In the genomic region with DNA sequence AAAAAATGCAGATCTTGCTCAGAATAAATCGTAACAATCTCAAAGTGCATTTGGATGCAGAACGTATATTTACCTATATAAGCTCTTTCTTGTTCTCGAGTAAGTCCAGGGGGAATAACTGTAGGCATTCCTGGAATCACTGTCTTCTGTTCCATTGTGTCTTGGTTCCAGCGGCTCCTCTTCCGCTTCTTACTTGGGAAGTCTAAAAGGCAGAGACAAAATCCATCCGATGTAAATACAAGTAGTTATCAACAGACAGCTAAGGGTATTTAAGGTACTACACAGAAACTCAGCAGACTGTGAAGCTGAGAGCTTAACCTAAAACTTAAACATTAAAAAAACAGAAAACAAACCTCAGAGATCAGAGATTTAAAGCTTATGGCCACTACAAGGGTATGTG, we compare ENCODE assay signal across 8 cellular contexts. TPM values are rescaled to one million over a fixed set of nuclear protein-coding genes. Genes with fewer than 3 reads are reported as not detected.
A peak's percentile ranks its signal among the peaks of the same experiment; 100 is the strongest.
DNase-seq lines count a peak whose midpoint lies in the region; ATAC-seq and TF ChIP-seq lines count a peak whose summit lies in the region.

No MANE protein-coding gene starts in this region.

- H3K4me3 ChIP-seq in BE2C (ENCODE audit: low read depth, low read length) (peak overlapping the region; percentile 87), KMS-11 (IDR thresholded peaks at IDR 0.05; ENCODE audit: insufficient read depth, low read depth, low read length) (no peak overlapping the region), choroid plexus epithelial cell (ENCODE audit: low read depth, low read length) (peak overlapping the region; percentile 91), transverse colon (peak overlapping the region in 1 of 4 donors; percentile 99), adrenal gland (no peak overlapping the region)

- H3K36me3 ChIP-seq in BE2C: peaks cover 61% of the 10 kb centered on the region
- peaks cover 37% of the 10 kb centered on the region; the same call in 1 of the 2 replicates for H3K36me3 ChIP-seq in KMS-11 (ENCODE audit: insufficient read depth)
- H3K36me3 ChIP-seq in transverse colon: peaks cover 0 to 52% (median 26%) of the 10 kb centered on the region in 4 donors
- H3K36me3 ChIP-seq in adrenal gland (replicated peaks in 1 of 2): peaks cover 0 to 57% of the 10 kb centered on the region in 2 donors

- H3K4me1 ChIP-seq in BE2C (no peaks in the 10 kb centered on the region; the same call in 1 of the 2 replicates), KMS-11 (ENCODE audit: low read depth, poor library complexity, severe bottlenecking) (peaks cover 62% of the 10 kb centered on the region), transverse colon (peaks cover 20 to 72% (median 30%) of the 10 kb centered on the region in 4 donors), adrenal gland (replicated peaks in 1 of 2) (peaks cover 21 to 65% of the 10 kb centered on the region in 2 donors)

- in situ Hi-C loops in transverse colon (cut with MboI; ENCODE audit: low pct_ligation_motif_present in 1 of 4, low pct_unique_long_range_greater_than_20kb in 1 of 4, low sequenced_read_pairs in 3 of 4): no loop called here

- TF ChIP-seq POLR2A in transverse colon (IDR thresholded peaks at IDR 0.05): no peak
- no peak for TF ChIP-seq POLR2A in adrenal gland (IDR thresholded peaks at IDR 0.05)

- H3K9me3 Mint-ChIP-seq in natural killer cell: no peaks in the 10 kb centered on the region

- 60 to 61% methylated on average over 6 of the region's 6 CpGs for WGBS in transverse colon (ENCODE audit: low coverage in 1 of 2), 2 donors
- 46 to 54% (median 48%) methylated on average over 6 of the region's 6 CpGs for WGBS in adrenal gland, 4 donors

- H3K4me1 Mint-ChIP-seq in natural killer cell: peaks cover 64 to 66% of the 10 kb centered on the region in 2 donors

- H2AFZ ChIP-seq in KMS-11 (ENCODE audit: low read depth): no peak overlapping the region

- ATAC-seq in natural killer cell (no peak), HG02870 (IDR thresholded peaks at IDR 0.05; ENCODE audit: unreplicated experiment) (no peak), GM19463 (IDR thresholded peaks at IDR 0.05; ENCODE audit: unreplicated experiment) (no peak)

- H3K9me3 ChIP-seq in BE2C (no peaks in the 10 kb centered on the region), transverse colon (no peaks in the 10 kb centered on the region), adrenal gland (replicated peaks in 1 of 3) (peaks cover 0 to 3% (median 0%) of the 10 kb centered on the region in 3 donors)

- peak overlapping the region; percentile 94 for H3K4me3 Mint-ChIP-seq in natural killer cell

- H3K27ac Mint-ChIP-seq in natural killer cell: peak overlapping the region; percentile 89 to 94

- TF ChIP-seq CTCF in BE2C (IDR thresholded peaks at IDR 0.05; ENCODE audit: low read depth, low read length): no peak
- no peak for TF ChIP-seq CTCF in KMS-11 (conservative IDR thresholded peaks at IDR 0.05; ENCODE audit: low read depth, low read length)
- TF ChIP-seq CTCF in choroid plexus epithelial cell (conservative IDR thresholded peaks at IDR 0.05; ENCODE audit: low read depth, low read length): no peak
- TF ChIP-seq CTCF in natural killer cell (IDR thresholded peaks at IDR 0.05): no peak
- no peak for TF ChIP-seq CTCF in transverse colon (IDR thresholded peaks at IDR 0.05)
- TF ChIP-seq CTCF in adrenal gland (IDR thresholded peaks at IDR 0.05): no peak

- peak overlapping the region; percentile 55 for H3K4me2 ChIP-seq in KMS-11

- no peak for DNase-seq in BE2C
- no peak for DNase-seq in choroid plexus epithelial cell (ENCODE audit: low read depth)
- DNase-seq in natural killer cell: no peak
- no peak for DNase-seq in transverse colon
- no peak for DNase-seq in adrenal gland

- no peak for TF ChIP-seq EP300 in transverse colon (IDR thresholded peaks at IDR 0.05; ENCODE audit: low read depth)

- peaks cover 57% of the 10 kb centered on the region for H4K20me1 ChIP-seq in KMS-11 (ENCODE audit: insufficient read depth)

- H3K27me3 ChIP-seq in BE2C: no peaks in the 10 kb centered on the region
- H3K27me3 ChIP-seq in KMS-11 (ENCODE audit: insufficient read depth, low read depth): no peaks in the 10 kb centered on the region; the same call in 1 of the 2 replicates
- no peaks in the 10 kb centered on the region for H3K27me3 ChIP-seq in transverse colon
- H3K27me3 ChIP-seq in adrenal gland: no peaks in the 10 kb centered on the region

- H3K36me3 Mint-ChIP-seq in natural killer cell: peaks cover 44% of the 10 kb centered on the region

- no peak overlapping the region for H3K27ac ChIP-seq in KMS-11
- peak overlapping the region in 2 of 4 donors; percentile 99 to 100 for H3K27ac ChIP-seq in transverse colon
- peak overlapping the region in 1 of 5 donors; percentile 99 for H3K27ac ChIP-seq in adrenal gland

- H3K9ac ChIP-seq in KMS-11: no peak overlapping the region

- H3K27me3 Mint-ChIP-seq in natural killer cell (ENCODE audit: low read depth in 2 of 2): no peaks in the 10 kb centered on the region

- peaks cover 61% of the 10 kb centered on the region for H3K79me2 ChIP-seq in KMS-11 (ENCODE audit: insufficient read depth, low read depth)

- intact Hi-C loops in natural killer cell (cut with micrococcal nuclease) (loop anchor here (10.0 kb wide), 1 partner anchor 338 kb away; a partner anchor contains a TSS), transverse colon (cut with DNase I; ENCODE audit: low total_unique reads) (no loop called here), adrenal gland (cut with DNase I) (no loop called here)

RNA-seq across cellular contexts. Expression of a gene that starts 1.9 kb away (rescaled TPM):
- 276 TPM for polyA plus RNA-seq in BE2C (2012; ENCODE audit: insufficient read depth, insufficient read length, low read depth)
- 100 to 1,000 TPM; 841 to 864 (median 845) TPM for total RNA-seq in natural killer cell
- total RNA-seq in transverse colon: 100 to 1,000 TPM; 196 to 458 (median 377) TPM
- total RNA-seq in adrenal gland: 100 to 1,000 TPM; 109 to 395 (median 253) TPM
- polyA plus RNA-seq in adrenal gland: 100 to 1,000 TPM; 150 to 197 (median 178) TPM

RNA-seq across cellular contexts. Expression of a gene that starts 16.7 kb away (rescaled TPM):
- polyA plus RNA-seq in BE2C (2012; ENCODE audit: insufficient read depth, insufficient read length, low read depth): 3.9 TPM
- total RNA-seq in natural killer cell: 1 to 10 TPM; 4.1 to 8.4 (median 6.1) TPM
- 1 to 10 TPM; 1.2 to 7.9 (median 2.2) TPM for total RNA-seq in transverse colon
- 10 to 100 TPM in 1 of 8 donors, 1 to 10 TPM in 7; 1.8 to 10.1 (median 3.8) TPM for total RNA-seq in adrenal gland
- polyA plus RNA-seq in adrenal gland: 1 to 10 TPM; 2.4 to 5.1 (median 4.8) TPM

RNA-seq across cellular contexts. Expression of a gene that starts 26.6 kb away (rescaled TPM):
- 12.6 TPM for polyA plus RNA-seq in BE2C (2012; ENCODE audit: insufficient read depth, insufficient read length, low read depth)
- total RNA-seq in natural killer cell (10 to 100 TPM; 38.3 to 40.6 (median 38.7) TPM), transverse colon (100 to 1,000 TPM in 2 of 4 donors, 10 to 100 TPM in 2; 10.1 to 369 (median 90.9) TPM), adrenal gland (10 to 100 TPM; 12.9 to 34.8 (median 19.0) TPM)
- 10 to 100 TPM in 2 of 3 donors, 1 to 10 TPM in 1; 6.4 to 57.7 (median 27.7) TPM for polyA plus RNA-seq in adrenal gland

RNA-seq across cellular contexts. Expression of a gene that starts 32.5 kb away (rescaled TPM):
- 5.8 TPM for polyA plus RNA-seq in BE2C (2012; ENCODE audit: insufficient read depth, insufficient read length, low read depth)
- total RNA-seq in natural killer cell (100 to 1,000 TPM; 371 to 417 (median 394) TPM), transverse colon (10 to 100 TPM; 12.1 to 24.3 (median 17.3) TPM), adrenal gland (10 to 100 TPM in 5 of 8 donors, 1 to 10 TPM in 3; 3.6 to 23.9 (median 12.3) TPM)
- 10 to 100 TPM in 2 of 3 donors, 1 to 10 TPM in 1; 5.4 to 81.9 (median 35.0) TPM for polyA plus RNA-seq in adrenal gland

RNA-seq across cellular contexts. Expression of a gene that starts 33.9 kb away (rescaled TPM):
- 45.7 TPM for polyA plus RNA-seq in BE2C (2012; ENCODE audit: insufficient read depth, insufficient read length, low read depth)
- 10 to 100 TPM; 29.3 to 42.2 (median 32.2) TPM for total RNA-seq in natural killer cell
- 10 to 100 TPM; 19.5 to 30.3 (median 25.4) TPM for total RNA-seq in transverse colon
- total RNA-seq in adrenal gland: 10 to 100 TPM; 19.7 to 50.6 (median 30.3) TPM
- polyA plus RNA-seq in adrenal gland: 10 to 100 TPM; 21.4 to 32.8 (median 29.1) TPM

Comparison
In these comparisons a context has a peak if more than half of its experiments do, and no peak if none do; other contexts are left out.
1. H3K4me3 ChIP-seq: peak in BE2C (single experiment) and choroid plexus epithelial cell (single experiment); none in KMS-11 (single experiment) and adrenal gland (0 of 4).